19 cellular contexts compared by ENCODE assay signal in genomic region chr3:35044185-35044584, GRCh38.
A peak's percentile ranks its signal among the peaks of the same experiment; 100 is the strongest.
DNase-seq lines count a peak whose midpoint lies in the region; ATAC-seq and TF ChIP-seq lines count a peak whose summit lies in the region.
"Had no signal": no experiment of that assay in that cellular context is flagged by ENCODE, and none has a peak within 500 bp of the region (broad histone marks: within the 10 kb centered on the region; RNA-seq: fewer than 3 reads in every experiment).

No MANE protein-coding gene starts in this region.

- H3K36me3 ChIP-seq in DND-41 (ENCODE audit: insufficient read depth, low read length): no peaks in the 10 kb centered on the region
- H3K36me3 ChIP-seq: HAP-1 had no signal

- DNase-seq in DND-41: peak; percentile 69
- DNase-seq in left colon: no peak
- no peak for DNase-seq in neural crest cell (ENCODE audit: low read depth, low spot score)
- no peak for DNase-seq in stimulated activated effector memory CD8-positive, alpha-beta T cell treated with anti-CD3 and anti-CD28 coated beads, Interleukin-12 subunit alpha, Interleukin-12 subunit beta, amount 100 ng/mL, for 72 hours (ENCODE audit: low spot score in 2 of 2)
- no peak for DNase-seq in ACHN
- DNase-seq in G401 (ENCODE audit: low spot score): no peak
- DNase-seq: 8988T, C1 segment of cervical spinal cord, Calu3, COR-L47, DMS53, DMS79 treated with DMSO at 0.1 percent for 48 hours, GDM1, GOT3 had no signal

- H3K4me3 ChIP-seq in DND-41 (ENCODE audit: low read depth in 1 of 2, low read length in 2 of 2): no peak overlapping the region
- H3K4me3 ChIP-seq: A549, GM12878, HAP-1 had no signal

- no peak overlapping the region for H3K4me3 Mint-ChIP-seq in neural crest cell
- H3K4me3 Mint-ChIP-seq in stimulated activated effector memory CD8-positive, alpha-beta T cell treated with anti-CD3 and anti-CD28 coated beads, Interleukin-12 subunit alpha, Interleukin-12 subunit beta, amount 100 ng/mL, for 72 hours: no peak overlapping the region
- H3K4me3 Mint-ChIP-seq: CD4-positive, alpha-beta memory T cell had no signal

- no peak overlapping the region for H3K4me2 ChIP-seq in DND-41 (ENCODE audit: insufficient read depth, low read length)
- H3K4me2 ChIP-seq: A549 had no signal

- H3K36me3 Mint-ChIP-seq in neural crest cell (ENCODE audit: low read depth): no peaks in the 10 kb centered on the region
- H3K36me3 Mint-ChIP-seq in stimulated activated effector memory CD8-positive, alpha-beta T cell treated with anti-CD3 and anti-CD28 coated beads, Interleukin-12 subunit alpha, Interleukin-12 subunit beta, amount 100 ng/mL, for 72 hours: no peaks in the 10 kb centered on the region
- H3K36me3 Mint-ChIP-seq: CD4-positive, alpha-beta memory T cell had no signal

- intact Hi-C loops in left colon (cut with DNase I, micrococcal nuclease): no loop called here

- TF ChIP-seq CTCF in DND-41 (IDR thresholded peaks at IDR 0.05; ENCODE audit: borderline replicate concordance, extremely low read depth, low read length, poor library complexity, severe bottlenecking): no peak
- no peak for TF ChIP-seq CTCF in neural crest cell (conservative IDR thresholded peaks at IDR 0.05)

- H3K4me1 Mint-ChIP-seq in neural crest cell: no peaks in the 10 kb centered on the region
- H3K4me1 Mint-ChIP-seq in stimulated activated effector memory CD8-positive, alpha-beta T cell treated with anti-CD3 and anti-CD28 coated beads, Interleukin-12 subunit alpha, Interleukin-12 subunit beta, amount 100 ng/mL, for 72 hours: no peaks in the 10 kb centered on the region
- H3K4me1 Mint-ChIP-seq: CD4-positive, alpha-beta memory T cell had no signal

- H3K9ac ChIP-seq in DND-41 (ENCODE audit: low read depth, low read length): no peak overlapping the region

- peak overlapping the region; percentile 25 for H3K27ac Mint-ChIP-seq in neural crest cell (ENCODE audit: unreplicated experiment)
- no peak overlapping the region for H3K27ac Mint-ChIP-seq in stimulated activated effector memory CD8-positive, alpha-beta T cell treated with anti-CD3 and anti-CD28 coated beads, Interleukin-12 subunit alpha, Interleukin-12 subunit beta, amount 100 ng/mL, for 72 hours
- H3K27ac Mint-ChIP-seq: CD4-positive, alpha-beta memory T cell had no signal

- H3K9me3 ChIP-seq in DND-41 (ENCODE audit: insufficient read depth, low read length, severe bottlenecking): no peaks in the 10 kb centered on the region
- H3K9me3 ChIP-seq: A549, HAP-1 had no signal

- no peaks in the 10 kb centered on the region for H3K27me3 ChIP-seq in DND-41 (ENCODE audit: insufficient read depth, low read length, poor library complexity)

- H3K79me2 ChIP-seq in DND-41 (ENCODE audit: insufficient read depth, low read length): no peaks in the 10 kb centered on the region

- H3K4me1 ChIP-seq in DND-41 (ENCODE audit: insufficient read depth, low read length): peaks cover 14% of the 10 kb centered on the region
- H3K4me1 ChIP-seq: A549, HAP-1 had no signal

- peaks cover 3% of the 10 kb centered on the region for H3K9me3 Mint-ChIP-seq in neural crest cell
- H3K9me3 Mint-ChIP-seq in stimulated activated effector memory CD8-positive, alpha-beta T cell treated with anti-CD3 and anti-CD28 coated beads, Interleukin-12 subunit alpha, Interleukin-12 subunit beta, amount 100 ng/mL, for 72 hours: peaks cover 10% of the 10 kb centered on the region

- no peaks in the 10 kb centered on the region for H4K20me1 ChIP-seq in DND-41 (ENCODE audit: insufficient read depth, low read length)

- peak overlapping the region; percentile 65 for H3K27ac ChIP-seq in DND-41 (ENCODE audit: low read length)
- H3K27ac ChIP-seq: A549 had no signal

- H3K27me3 Mint-ChIP-seq in neural crest cell (ENCODE audit: low read depth): no peaks in the 10 kb centered on the region
- H3K27me3 Mint-ChIP-seq: CD4-positive, alpha-beta memory T cell had no signal

- peak overlapping the region; percentile 65 for H2AFZ ChIP-seq in DND-41 (ENCODE audit: low read depth, low read length)

- in situ Hi-C loops in ACHN (cut with HindIII; ENCODE audit: low pct_ligation_motif_present, low pct_unique_long_range_greater_than_20kb, low sequenced_read_pairs): no loop called here
- in situ Hi-C loops in G401 (cut with HindIII; ENCODE audit: low sequenced_read_pairs): no loop called here

- ATAC-seq in DND-41 (ENCODE audit: insufficient read depth, low read depth) (peak; percentile 89), left colon (peak; percentile 29), GM21360 (IDR thresholded peaks at IDR 0.05; ENCODE audit: unreplicated experiment) (no peak)
- ATAC-seq in stimulated activated effector memory CD8-positive, alpha-beta T cell treated with anti-CD3 and anti-CD28 coated beads, Interleukin-12 subunit alpha, Interleukin-12 subunit beta, amount 100 ng/mL, for 72 hours: peak; percentile 13
- ATAC-seq: A549, GM12878 had no signal
